2 cellular contexts compared by ENCODE assay signal in the genomic region with DNA sequence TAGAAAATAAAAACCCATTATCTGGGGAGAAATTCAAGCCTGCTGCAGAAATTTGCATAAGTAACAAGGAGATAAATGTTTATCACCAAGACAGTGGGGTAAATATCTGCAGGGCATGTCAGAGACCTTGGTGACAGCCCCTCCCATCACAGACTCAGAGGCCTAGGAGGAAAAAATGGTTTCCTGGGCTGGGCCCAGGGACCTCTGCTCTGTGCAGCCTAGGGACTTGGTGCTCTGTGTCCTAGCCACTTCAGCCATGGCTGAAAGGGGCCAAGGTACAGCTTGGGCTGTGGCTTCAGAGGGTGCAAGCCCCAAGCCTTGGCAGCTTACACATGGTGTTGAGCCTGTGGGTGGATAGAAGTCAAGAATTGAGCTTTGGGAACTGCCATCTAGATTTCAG.
TF ChIP-seq lines count a peak whose summit lies in the region.

No MANE protein-coding gene starts in this region.

TF ChIP-seq in A549, 52 proteins besides CTCF, POLR2A, EP300 and RAD21:
- peak; percentile 62 for TF ChIP-seq ZFP36 (IDR thresholded peaks at IDR 0.05; ENCODE audit: borderline replicate concordance, partially characterized antibody)

TF ChIP-seq in K562, 482 proteins besides CTCF, POLR2A, EP300 and RAD21:
- peak; percentile 25 for TF ChIP-seq ZFP36 (IDR thresholded peaks at IDR 0.05; ENCODE audit: low read depth, low read length, partially characterized antibody)
